Comparison of ENCODE assay signal across 9 cellular contexts in genomic region chr1:48109390-48110009, GRCh38.
DNase-seq lines count a peak whose midpoint lies in the region; ATAC-seq and TF ChIP-seq lines count a peak whose summit lies in the region.
"Had no signal": no experiment of that assay in that cellular context is flagged by ENCODE, and none has a peak within 500 bp of the region (broad histone marks: within the 10 kb centered on the region; RNA-seq: fewer than 3 reads in every experiment).

No MANE protein-coding gene starts in this region.

- no peaks in the 10 kb centered on the region for H3K36me3 Mint-ChIP-seq in CD4-positive, CD25-positive, alpha-beta regulatory T cell
- H3K36me3 Mint-ChIP-seq in GM23338 (ENCODE audit: low read depth) (no peaks in the 10 kb centered on the region), immature natural killer cell (no peaks in the 10 kb centered on the region)
- H3K36me3 Mint-ChIP-seq: IgD-negative memory B cell had no signal

- H3K4me2 ChIP-seq in GM23338 = no peak overlapping the region

- H4K20me1 ChIP-seq in GM23338 (replicated peaks; ENCODE audit: insufficient read depth) = no peaks in the 10 kb centered on the region

- no peak overlapping the region for H3K27ac Mint-ChIP-seq in CD4-positive, CD25-positive, alpha-beta regulatory T cell
- H3K27ac Mint-ChIP-seq in GM23338 = no peak overlapping the region
- no peak overlapping the region for H3K27ac Mint-ChIP-seq in immature natural killer cell
- H3K27ac Mint-ChIP-seq: IgD-negative memory B cell had no signal

- peaks cover 0 to 2% (median 0%) of the 10 kb centered on the region in 4 donors for H3K4me1 Mint-ChIP-seq in CD4-positive, CD25-positive, alpha-beta regulatory T cell
- H3K4me1 Mint-ChIP-seq in GM23338 = peaks cover 15% of the 10 kb centered on the region
- H3K4me1 Mint-ChIP-seq in immature natural killer cell = no peaks in the 10 kb centered on the region
- H3K4me1 Mint-ChIP-seq: IgD-negative memory B cell had no signal

- peak; percentile 91 to 97 for TF ChIP-seq CTCF in GM23338 (conservative IDR thresholded peaks at IDR 0.05; ENCODE audit: low read depth in 2 of 2)
- peak; percentile 74 for TF ChIP-seq CTCF in thoracic aorta (IDR thresholded peaks at IDR 0.05)

- H3K4me3 Mint-ChIP-seq in CD4-positive, CD25-positive, alpha-beta regulatory T cell = no peak overlapping the region
- H3K4me3 Mint-ChIP-seq in GM23338 (no peak overlapping the region), immature natural killer cell (no peak overlapping the region)
- H3K4me3 Mint-ChIP-seq: IgD-negative memory B cell had no signal

- H2AFZ ChIP-seq in GM23338 = no peak overlapping the region

- peak in 2 of 3 donors; percentile 7 to 33 for DNase-seq in CD4-positive, CD25-positive, alpha-beta regulatory T cell
- DNase-seq in GM23338 (ENCODE audit: low spot score) (peak; percentile 82), NCI-H2107 (lab: John Stamatoyannopoulos, UW) (peak; percentile 34), astrocyte of the hippocampus (ENCODE audit: low read depth, low spot score) (peak; percentile 74), immature natural killer cell (peak; percentile 11 to 14 (median 13)), thoracic aorta (ENCODE audit: low spot score) (no peak)
- no peak for DNase-seq in stimulated activated CD4-positive, alpha-beta T cell treated with anti-CD3 and anti-CD28 coated beads, Interleukin-1b, Interleukin-23, amount 100 ng/mL, for 48 hours

- no peaks in the 10 kb centered on the region for H3K27me3 ChIP-seq in CD4-positive, CD25-positive, alpha-beta regulatory T cell (ENCODE audit: control insufficient read depth, insufficient read depth, low read length)
- H3K27me3 ChIP-seq in GM23338 (ENCODE audit: insufficient read depth) = no peaks in the 10 kb centered on the region
- no peaks in the 10 kb centered on the region for H3K27me3 ChIP-seq in thoracic aorta (replicated peaks; ENCODE audit: insufficient read depth)

- no peak for ATAC-seq in CD4-positive, CD25-positive, alpha-beta regulatory T cell (ENCODE audit: low read depth in 2 of 2)
- ATAC-seq in GM23338 (peak; percentile 86), thoracic aorta (ENCODE audit: insufficient number of reproducible peaks, low FRiP score, low read depth) (no peak), GM21367 (IDR thresholded peaks at IDR 0.05; ENCODE audit: unreplicated experiment) (no peak)

- H3K9me2 ChIP-seq in GM23338 (ENCODE audit: insufficient read depth) = no peaks in the 10 kb centered on the region

- no peaks in the 10 kb centered on the region for H3K9me3 ChIP-seq in CD4-positive, CD25-positive, alpha-beta regulatory T cell (ENCODE audit: control insufficient read depth in 2 of 2, low read length in 2 of 2)
- no peaks in the 10 kb centered on the region for H3K9me3 ChIP-seq in thoracic aorta

- H3K9me3 Mint-ChIP-seq in CD4-positive, CD25-positive, alpha-beta regulatory T cell = no peaks in the 10 kb centered on the region
- H3K9me3 Mint-ChIP-seq in GM23338 (no peaks in the 10 kb centered on the region), immature natural killer cell (peaks cover 0 to 3% (median 0%) of the 10 kb centered on the region in 6 donors)
- H3K9me3 Mint-ChIP-seq: IgD-negative memory B cell had no signal

- no peak overlapping the region for H3K4me3 ChIP-seq in CD4-positive, CD25-positive, alpha-beta regulatory T cell (ENCODE audit: low read depth, low read length)
- no peak overlapping the region for H3K4me3 ChIP-seq in GM23338
- H3K4me3 ChIP-seq in thoracic aorta = no peak overlapping the region

- no peaks in the 10 kb centered on the region for H3K4me1 ChIP-seq in CD4-positive, CD25-positive, alpha-beta regulatory T cell (ENCODE audit: control insufficient read depth, insufficient read depth, low read length, poor library complexity, severe bottlenecking)
- H3K4me1 ChIP-seq in GM23338 (ENCODE audit: insufficient read depth) (peaks cover 22% of the 10 kb centered on the region), thoracic aorta (ENCODE audit: control insufficient read depth in 1 of 2, low read depth in 2 of 2) (no peaks in the 10 kb centered on the region)

- H3K27ac ChIP-seq in CD4-positive, CD25-positive, alpha-beta regulatory T cell (ENCODE audit: insufficient read depth, low read length, poor library complexity, severe bottlenecking) = no peak overlapping the region
- H3K27ac ChIP-seq in GM23338 (ENCODE audit: low read depth) = no peak overlapping the region
- H3K27ac ChIP-seq in thoracic aorta = no peak overlapping the region

- no peaks in the 10 kb centered on the region for H3K36me3 ChIP-seq in CD4-positive, CD25-positive, alpha-beta regulatory T cell (ENCODE audit: control insufficient read depth, insufficient read depth, low read length)
- H3K36me3 ChIP-seq in GM23338 (ENCODE audit: insufficient read depth) (no peaks in the 10 kb centered on the region), thoracic aorta (no peaks in the 10 kb centered on the region)

- no peaks in the 10 kb centered on the region for H3F3A ChIP-seq in GM23338 (replicated peaks; ENCODE audit: low read depth)

- H3K27me3 Mint-ChIP-seq in CD4-positive, CD25-positive, alpha-beta regulatory T cell = peaks cover 6% of the 10 kb centered on the region
- H3K27me3 Mint-ChIP-seq in GM23338 (ENCODE audit: insufficient read depth, low read depth, poor library complexity) = peaks cover 2% of the 10 kb centered on the region
- peaks cover 0 to 4% (median 0%) of the 10 kb centered on the region in 3 donors for H3K27me3 Mint-ChIP-seq in immature natural killer cell (ENCODE audit: low read depth in 3 of 3)

- H3K79me2 ChIP-seq in GM23338 (replicated peaks; ENCODE audit: insufficient read depth) = no peaks in the 10 kb centered on the region

TF ChIP-seq in GM23338, 12 proteins besides CTCF, POLR2A, EP300 and RAD21 (continues in another document):
- TF ChIP-seq REST (IDR thresholded peaks at IDR 0.05; ENCODE audit: unreplicated experiment) = no peak
- no peak for TF ChIP-seq STAT1 (IDR thresholded peaks at IDR 0.05; ENCODE audit: unreplicated experiment)
- TF ChIP-seq EZH2 (IDR thresholded peaks at IDR 0.05; ENCODE audit: low read depth, unreplicated experiment) = no peak
- TF ChIP-seq POLR2AphosphoS5 (IDR thresholded peaks at IDR 0.05; ENCODE audit: low read depth) = no peak
- TF ChIP-seq, protein P1, sequence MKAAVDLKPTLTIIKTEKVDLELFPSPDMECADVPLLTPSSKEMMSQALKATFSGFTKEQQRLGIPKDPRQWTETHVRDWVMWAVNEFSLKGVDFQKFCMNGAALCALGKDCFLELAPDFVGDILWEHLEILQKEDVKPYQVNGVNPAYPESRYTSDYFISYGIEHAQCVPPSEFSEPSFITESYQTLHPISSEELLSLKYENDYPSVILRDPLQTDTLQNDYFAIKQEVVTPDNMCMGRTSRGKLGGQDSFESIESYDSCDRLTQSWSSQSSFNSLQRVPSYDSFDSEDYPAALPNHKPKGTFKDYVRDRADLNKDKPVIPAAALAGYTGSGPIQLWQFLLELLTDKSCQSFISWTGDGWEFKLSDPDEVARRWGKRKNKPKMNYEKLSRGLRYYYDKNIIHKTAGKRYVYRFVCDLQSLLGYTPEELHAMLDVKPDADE (IDR thresholded peaks at IDR 0.05) = no peak

Comparison
In these comparisons a context has a peak if more than half of its experiments do, and no peak if none do; other contexts are left out.
1. DNase-seq: peak in CD4-positive, CD25-positive, alpha-beta regulatory T cell (2 of 3), GM23338 (single experiment), NCI-H2107 (single experiment), astrocyte of the hippocampus (single experiment) and immature natural killer cell (3 of 3); none in thoracic aorta (single experiment) and stimulated activated CD4-positive, alpha-beta T cell treated with anti-CD3 and anti-CD28 coated beads, Interleukin-1b, Interleukin-23, amount 100 ng/mL, for 48 hours (single experiment).